1 cellular context compared by ENCODE assay signal in the genomic region with DNA sequence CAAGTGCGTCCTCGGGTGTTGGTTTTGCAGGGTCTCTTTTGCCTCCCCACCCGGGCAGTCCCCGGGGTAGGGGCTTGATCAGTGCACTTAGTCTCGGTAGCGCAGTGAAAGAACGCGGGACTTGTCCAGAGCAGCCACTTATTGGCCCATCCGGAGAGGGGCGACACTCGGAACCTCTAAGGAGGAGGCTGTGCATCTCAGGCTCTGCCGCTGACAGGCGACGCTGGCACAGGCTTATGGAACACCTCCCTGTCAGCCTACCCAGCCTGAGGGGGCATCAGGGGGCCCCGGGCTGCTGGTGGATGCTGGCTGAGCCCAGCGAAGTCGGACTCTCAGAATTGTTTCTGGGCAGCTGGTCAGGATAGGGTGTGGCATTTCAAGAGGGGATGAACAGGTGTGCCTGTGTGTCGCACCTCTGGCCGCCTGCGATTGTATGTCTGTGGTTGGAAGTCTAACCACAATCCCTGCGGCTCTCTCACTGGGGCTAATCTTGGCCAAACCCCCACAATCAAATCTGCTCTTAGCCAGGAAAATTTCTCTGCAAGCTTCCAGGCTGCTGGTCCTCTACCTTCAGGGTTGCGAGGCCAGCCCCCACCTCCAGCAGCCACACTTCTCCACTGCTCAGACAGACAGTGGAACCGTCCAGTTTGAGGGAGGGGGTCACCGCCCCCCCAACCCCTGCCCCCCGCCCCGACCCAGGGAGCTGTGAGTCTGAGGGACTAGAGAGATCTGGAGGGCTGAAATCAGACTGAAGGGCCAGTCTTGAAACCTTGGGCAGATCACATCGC.
TF ChIP-seq lines count a peak whose summit lies in the region.

No MANE protein-coding gene starts in this region.

TF ChIP-seq in GM12878, 131 proteins besides CTCF, POLR2A, EP300 and RAD21 (continued from another document):
- TF ChIP-seq CHD2 (IDR thresholded peaks at IDR 0.05; ENCODE audit: borderline replicate concordance, low read depth, low read length) (peak; percentile 65; the same call in 1 of the 2 replicates), BACH1 (IDR thresholded peaks at IDR 0.05; ENCODE audit: borderline replicate concordance) (peak; percentile 35; the same call in 1 of the 2 replicates), SUPT20H (IDR thresholded peaks at IDR 0.05; ENCODE audit: borderline replicate concordance, control insufficient read depth, low read depth, low read length) (no peak), WRNIP1 (IDR thresholded peaks at IDR 0.05; ENCODE audit: borderline replicate concordance, low read depth, low read length) (no peak), SMAD5 (IDR thresholded peaks at IDR 0.05; ENCODE audit: low read depth) (0 out of 2 replicates have a peak, but pooled peaks have one; percentile 23), HDGF (IDR thresholded peaks at IDR 0.05) (0 out of 2 replicates have a peak, but pooled peaks have one; percentile 63), POLR2AphosphoS5 (IDR thresholded peaks at IDR 0.05; ENCODE audit: low read length) (peak; percentile 25; the same call in 1 of the 2 replicates), TAF1 (IDR thresholded peaks at IDR 0.05; ENCODE audit: borderline replicate concordance, low read depth, low read length) (peak; percentile 28; the same call in 1 of the 2 replicates), ZNF274 (IDR thresholded peaks at IDR 0.05; ENCODE audit: insufficient read depth, insufficient read length) (no peak), MTA2 (IDR thresholded peaks at IDR 0.05; ENCODE audit: low read depth) (peak; percentile 22; the same call in 1 of the 2 replicates), ASH2L (IDR thresholded peaks at IDR 0.05; ENCODE audit: borderline replicate concordance, low read depth) (no peak)
- TF ChIP-seq, protein P1, sequence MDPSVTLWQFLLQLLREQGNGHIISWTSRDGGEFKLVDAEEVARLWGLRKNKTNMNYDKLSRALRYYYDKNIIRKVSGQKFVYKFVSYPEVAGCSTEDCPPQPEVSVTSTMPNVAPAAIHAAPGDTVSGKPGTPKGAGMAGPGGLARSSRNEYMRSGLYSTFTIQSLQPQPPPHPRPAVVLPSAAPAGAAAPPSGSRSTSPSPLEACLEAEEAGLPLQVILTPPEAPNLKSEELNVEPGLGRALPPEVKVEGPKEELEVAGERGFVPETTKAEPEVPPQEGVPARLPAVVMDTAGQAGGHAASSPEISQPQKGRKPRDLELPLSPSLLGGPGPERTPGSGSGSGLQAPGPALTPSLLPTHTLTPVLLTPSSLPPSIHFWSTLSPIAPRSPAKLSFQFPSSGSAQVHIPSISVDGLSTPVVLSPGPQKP (IDR thresholded peaks at IDR 0.05; ENCODE audit: low read depth, low read length) = 0 out of 2 replicates have a peak, but pooled peaks have one; percentile 16
- TF ChIP-seq, protein P2, sequence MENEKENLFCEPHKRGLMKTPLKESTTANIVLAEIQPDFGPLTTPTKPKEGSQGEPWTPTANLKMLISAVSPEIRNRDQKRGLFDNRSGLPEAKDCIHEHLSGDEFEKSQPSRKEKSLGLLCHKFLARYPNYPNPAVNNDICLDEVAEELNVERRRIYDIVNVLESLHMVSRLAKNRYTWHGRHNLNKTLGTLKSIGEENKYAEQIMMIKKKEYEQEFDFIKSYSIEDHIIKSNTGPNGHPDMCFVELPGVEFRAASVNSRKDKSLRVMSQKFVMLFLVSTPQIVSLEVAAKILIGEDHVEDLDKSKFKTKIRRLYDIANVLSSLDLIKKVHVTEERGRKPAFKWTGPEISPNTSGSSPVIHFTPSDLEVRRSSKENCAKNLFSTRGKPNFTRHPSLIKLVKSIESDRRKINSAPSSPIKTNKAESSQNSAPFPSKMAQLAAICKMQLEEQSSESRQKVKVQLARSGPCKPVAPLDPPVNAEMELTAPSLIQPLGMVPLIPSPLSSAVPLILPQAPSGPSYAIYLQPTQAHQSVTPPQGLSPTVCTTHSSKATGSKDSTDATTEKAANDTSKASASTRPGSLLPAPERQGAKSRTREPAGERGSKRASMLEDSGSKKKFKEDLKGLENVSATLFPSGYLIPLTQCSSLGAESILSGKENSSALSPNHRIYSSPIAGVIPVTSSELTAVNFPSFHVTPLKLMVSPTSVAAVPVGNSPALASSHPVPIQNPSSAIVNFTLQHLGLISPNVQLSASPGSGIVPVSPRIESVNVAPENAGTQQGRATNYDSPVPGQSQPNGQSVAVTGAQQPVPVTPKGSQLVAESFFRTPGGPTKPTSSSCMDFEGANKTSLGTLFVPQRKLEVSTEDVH (IDR thresholded peaks at IDR 0.05; ENCODE audit: low read depth, partially characterized antibody) = no peak
- TF ChIP-seq, protein P3, sequence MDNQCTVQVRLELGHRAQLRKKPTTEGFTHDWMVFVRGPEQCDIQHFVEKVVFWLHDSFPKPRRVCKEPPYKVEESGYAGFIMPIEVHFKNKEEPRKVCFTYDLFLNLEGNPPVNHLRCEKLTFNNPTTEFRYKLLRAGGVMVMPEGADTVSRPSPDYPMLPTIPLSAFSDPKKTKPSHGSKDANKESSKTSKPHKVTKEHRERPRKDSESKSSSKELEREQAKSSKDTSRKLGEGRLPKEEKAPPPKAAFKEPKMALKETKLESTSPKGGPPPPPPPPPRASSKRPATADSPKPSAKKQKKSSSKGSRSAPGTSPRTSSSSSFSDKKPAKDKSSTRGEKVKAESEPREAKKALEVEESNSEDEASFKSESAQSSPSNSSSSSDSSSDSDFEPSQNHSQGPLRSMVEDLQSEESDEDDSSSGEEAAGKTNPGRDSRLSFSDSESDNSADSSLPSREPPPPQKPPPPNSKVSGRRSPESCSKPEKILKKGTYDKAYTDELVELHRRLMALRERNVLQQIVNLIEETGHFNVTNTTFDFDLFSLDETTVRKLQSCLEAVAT (IDR thresholded peaks at IDR 0.05) = peak; percentile 65; the same call in 1 of the 2 replicates
